In the genomic region with DNA sequence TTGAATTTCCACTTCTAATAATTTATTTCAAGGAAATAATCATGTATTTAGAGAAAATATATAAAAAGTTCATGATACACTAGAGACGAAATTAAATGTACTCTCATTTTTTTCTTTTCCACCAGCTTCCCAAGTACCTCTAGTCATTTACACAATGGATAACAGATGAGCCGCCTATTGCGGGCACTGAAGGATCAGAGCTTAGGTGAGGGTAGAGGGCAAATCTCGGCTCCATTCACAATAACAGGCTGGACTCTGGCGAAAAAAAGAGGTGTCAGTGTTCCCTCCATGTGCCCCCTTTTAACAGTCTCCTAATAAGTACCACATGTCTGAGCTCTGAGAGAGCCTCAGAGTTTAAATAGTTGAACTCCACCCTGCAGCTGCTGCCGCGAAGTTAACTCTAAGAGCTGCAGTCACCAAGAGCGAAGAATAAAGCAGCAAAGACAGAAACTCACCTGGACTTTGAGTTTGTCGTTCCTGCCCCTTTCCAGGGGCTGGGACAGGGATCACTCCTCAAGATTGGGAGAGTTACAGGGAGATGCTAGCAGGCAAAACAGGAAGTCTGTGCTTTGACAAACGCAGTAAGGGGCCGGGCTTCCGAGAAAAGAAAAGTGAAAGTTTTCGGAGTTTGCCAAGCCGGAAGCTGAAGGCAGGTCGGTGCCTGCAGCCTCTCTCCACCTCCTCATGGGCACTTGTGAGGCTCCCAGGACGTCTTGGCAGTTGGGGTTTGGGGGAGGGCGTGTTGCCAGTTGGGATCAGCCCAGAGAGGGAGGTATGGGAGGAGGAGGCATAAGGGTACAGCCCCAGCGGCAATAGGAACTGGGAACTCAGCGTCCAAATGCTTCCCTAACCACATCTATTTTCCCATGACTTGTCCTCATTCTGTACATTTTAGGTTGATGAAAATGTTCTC, we compare ENCODE assay signal across 1 cellular context.
TF ChIP-seq lines count a peak whose summit lies in the region.

TSS of gene SP110 (minus strand) at position 566 of the 913 bp plus-strand sequence. CDS start 3,057 bp downstream, outside the sequence.

TF ChIP-seq in HepG2, 621 proteins besides CTCF, POLR2A, EP300 and RAD21 (continued from another document):
- TF ChIP-seq GZF1 (CRISPR knock-in tag; IDR thresholded peaks at IDR 0.05) (no peak), ZMYM4 (CRISPR knock-in tag; IDR thresholded peaks at IDR 0.05) (peak; percentile 44; the same call in 1 of the 2 replicates), HOXA5 (CRISPR knock-in tag; IDR thresholded peaks at IDR 0.05) (no peak), RFXANK (CRISPR knock-in tag; IDR thresholded peaks at IDR 0.05) (no peak), DNMT1 (CRISPR knock-in tag; IDR thresholded peaks at IDR 0.05) (no peak), NR3C1 (CRISPR knock-in tag; IDR thresholded peaks at IDR 0.05) (no peak), HNRNPUL1 (IDR thresholded peaks at IDR 0.05; ENCODE audit: low read depth, low read length) (no peak), YEATS4 (CRISPR knock-in tag; IDR thresholded peaks at IDR 0.05; ENCODE audit: borderline replicate concordance) (no peak; the same call in 1 of the 2 replicates), ZNF678 (CRISPR knock-in tag; IDR thresholded peaks at IDR 0.05) (no peak), NCOA5 (CRISPR knock-in tag; IDR thresholded peaks at IDR 0.05) (no peak), XRCC5 (optimal IDR thresholded peaks at IDR 0.05; ENCODE audit: low read length) (peak; percentile 71), SMARCC2 (IDR thresholded peaks at IDR 0.05) (no peak), MIER3 (CRISPR knock-in tag; IDR thresholded peaks at IDR 0.05; ENCODE audit: borderline replicate concordance) (no peak), NFE2L2 (IDR thresholded peaks at IDR 0.05; ENCODE audit: low read length) (no peak), SMAD9 (CRISPR knock-in tag; IDR thresholded peaks at IDR 0.05) (no peak), ZNF234 (CRISPR knock-in tag; conservative IDR thresholded peaks at IDR 0.05) (no peak), SRY (CRISPR knock-in tag; IDR thresholded peaks at IDR 0.05) (no peak), EED (CRISPR knock-in tag; IDR thresholded peaks at IDR 0.05) (no peak)
